ENCODE assay signal across 8 cellular contexts in the genomic region with DNA sequence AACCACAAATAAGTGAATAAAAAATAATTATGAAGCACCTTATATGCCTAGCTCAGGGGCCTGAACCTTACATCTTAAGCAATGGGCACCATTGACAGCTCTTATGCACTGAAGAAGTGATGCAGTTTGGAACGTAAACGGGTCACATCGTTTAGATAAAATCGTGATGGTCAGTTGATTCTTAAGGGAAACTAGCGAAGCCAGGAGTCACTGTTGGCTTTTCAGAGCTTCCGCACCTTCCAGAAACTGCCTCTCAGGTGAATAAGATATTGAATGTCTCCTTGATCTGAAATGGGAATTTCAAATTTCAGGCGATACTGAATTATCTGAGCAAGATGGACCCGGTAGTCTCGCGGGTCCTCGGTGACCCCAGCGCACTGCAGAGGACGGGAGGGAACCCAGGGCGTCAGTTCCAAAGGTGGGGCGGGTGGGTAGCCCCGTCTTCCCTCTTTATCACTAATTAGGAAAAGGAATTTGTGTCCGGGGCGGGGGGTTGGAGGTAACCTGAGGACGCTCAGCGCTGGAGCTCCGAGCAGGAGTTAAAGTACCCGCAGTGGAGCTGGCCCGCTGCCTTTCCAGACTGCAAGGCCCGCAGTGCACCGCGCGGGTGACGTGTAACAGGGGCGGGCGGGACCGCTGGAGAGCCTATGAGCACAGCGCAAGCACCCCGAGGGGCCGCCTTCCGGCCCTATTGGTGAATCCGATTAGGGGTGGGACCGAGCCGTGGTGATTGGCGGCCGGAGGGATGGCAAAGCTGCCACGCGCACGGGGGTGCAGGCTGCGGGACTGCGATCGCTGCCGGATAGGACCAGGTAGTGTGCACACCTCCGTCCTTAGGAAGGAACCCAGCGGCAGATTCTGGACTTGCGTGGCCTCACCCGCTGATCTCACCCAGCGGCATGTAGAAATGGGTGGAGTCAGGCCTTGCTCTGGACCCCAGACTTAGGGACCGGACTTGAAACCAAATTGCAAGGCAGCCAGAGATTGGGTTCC. TPM values are rescaled to one million over a fixed set of nuclear protein-coding genes. Genes with fewer than 3 reads are reported as not detected.
DNase-seq lines count a peak whose midpoint lies in the region; ATAC-seq, FAIRE-seq and TF ChIP-seq lines count a peak whose summit lies in the region.

No MANE protein-coding gene starts in this region.

- no peak for TF ChIP-seq CTCF in AG04449 (IDR thresholded peaks at IDR 0.05; ENCODE audit: insufficient read depth, low read length, missing control alignments)
- no peak for TF ChIP-seq CTCF in WI38 (IDR thresholded peaks at IDR 0.05; ENCODE audit: low read depth, low read length)
- TF ChIP-seq CTCF in bronchial epithelial cell (IDR thresholded peaks at IDR 0.05; ENCODE audit: insufficient read depth, low read length, severe bottlenecking), result no peak

- H3K4me3 ChIP-seq in AG04449 (ENCODE audit: low read depth, low read length) (peak overlapping the region; percentile 94), WI38 (ENCODE audit: low read depth, low read length) (peak overlapping the region; percentile 62), bronchial epithelial cell (ENCODE audit: low read depth, low read length) (peak overlapping the region; percentile 49), small intestine (ENCODE audit: low read depth in 1 of 2, low read length in 2 of 2) (peak overlapping the region; percentile 52 to 60)

- H3K36me3 ChIP-seq in bronchial epithelial cell (ENCODE audit: control insufficient read depth, insufficient read depth, low read length) (no peaks in the 10 kb centered on the region), small intestine (ENCODE audit: control insufficient read depth in 2 of 2, insufficient read depth in 2 of 2, low read length in 2 of 2) (no peaks in the 10 kb centered on the region)

- H3K27me3 ChIP-seq in bronchial epithelial cell (ENCODE audit: control insufficient read depth, insufficient read depth, low read length) (no peaks in the 10 kb centered on the region), small intestine (ENCODE audit: control insufficient read depth in 2 of 2, insufficient read depth in 2 of 2, low read length in 2 of 2) (no peaks in the 10 kb centered on the region)

- ATAC-seq in GM18907 (IDR thresholded peaks at IDR 0.05; ENCODE audit: unreplicated experiment) (peak; percentile 99), HG03139 (IDR thresholded peaks at IDR 0.05; ENCODE audit: unreplicated experiment) (peak; percentile 98)

- DNase-seq in AG04449 (ENCODE audit: low read depth, low spot score), result peak; percentile 57
- DNase-seq in NCI-H2227 treated with DMSO at 0.1 percent for 48 hours (lab: John Stamatoyannopoulos, UW), result peak; percentile 87
- peak; percentile 88 for DNase-seq in bronchial epithelial cell (ENCODE audit: low read depth)
- DNase-seq in iPS-NIHi7 (ENCODE audit: extremely low spot score), result peak; percentile 99
- DNase-seq in small intestine, result peak; percentile 97

- CTCF ChIA-PET in AG04449 (lab: Yijun Ruan, JAX), result interaction anchor here (0.7 to 1.8 kb wide), 4 partner anchors 18 to 304 kb away, joined by 3 to 6 read pairs (median 4); no protein-coding TSS in a partner anchor

- H3K27ac ChIP-seq in small intestine (ENCODE audit: low read depth in 1 of 2, low read length in 1 of 2), result peak overlapping the region; percentile 43 to 68

- peaks cover 0 to 3% of the 10 kb centered on the region in 2 donors for H3K4me1 ChIP-seq in small intestine (ENCODE audit: control insufficient read depth in 2 of 2, insufficient read depth in 1 of 2, low read depth in 1 of 2, low read length in 1 of 2)

- no peaks in the 10 kb centered on the region for H3K9me3 ChIP-seq in small intestine (ENCODE audit: control insufficient read depth, low read depth)

- WGBS in small intestine, 3 donors, result 3 to 8% (median 3%) methylated on average over 53 of the region's 53 CpGs

- FAIRE-seq in bronchial epithelial cell (lab: Jason Lieb, UNC) (no peak), small intestine (lab: Jason Lieb, UNC) (no peak)

- POLR2A ChIA-PET in AG04449 (lab: Yijun Ruan, JAX), result interaction anchor here (1.0 kb wide), 1 partner anchor 13 kb away, joined by 3 read pairs; no protein-coding TSS in a partner anchor

RNA-seq across cellular contexts. Expression of a gene that starts 19.7 kb away (rescaled TPM):
- total RNA-seq in bronchial epithelial cell, result 2.4 and 5.4 TPM in 2 replicates
- 1 to 10 TPM; 1.6 to 4.9 (median 2.0) TPM for polyA plus RNA-seq in small intestine

Comparison
In these comparisons a context has a peak if more than half of its experiments do, and no peak if none do; other contexts are left out.
1. Peak in every context shown above with its lines: DNase-seq, ATAC-seq, H3K4me3 ChIP-seq and H3K27ac ChIP-seq.